In genomic region chr5:36153727-36154126, GRCh38 we compare ENCODE assay signal across 9 cellular contexts. TPM values are rescaled to one million over a fixed set of nuclear protein-coding genes. Genes with fewer than 3 reads are reported as not detected.
DNase-seq lines count a peak whose midpoint lies in the region; ATAC-seq and TF ChIP-seq lines count a peak whose summit lies in the region.
"Had no signal": no experiment of that assay in that cellular context is flagged by ENCODE, and none has a peak within 500 bp of the region (broad histone marks: within the 10 kb centered on the region; RNA-seq: fewer than 3 reads in every experiment).

No MANE protein-coding gene starts in this region.

- H3K36me3 ChIP-seq in cardiac muscle cell = peaks cover 20% of the 10 kb centered on the region
- H3K36me3 ChIP-seq in right atrium auricular region = peaks cover 7% of the 10 kb centered on the region
- H3K36me3 ChIP-seq in hepatocyte (replicated peaks; ENCODE audit: insufficient read depth, low read depth) = no peaks in the 10 kb centered on the region

- H3K4me2 ChIP-seq in hepatocyte = peak overlapping the region; percentile 88

- H3K27ac ChIP-seq in cardiac muscle cell (peak overlapping the region; percentile 38), right atrium auricular region (no peak overlapping the region), hepatocyte (peak overlapping the region; percentile 72)

- H3K79me2 ChIP-seq in hepatocyte = peaks cover 76% of the 10 kb centered on the region

- H4K20me1 ChIP-seq in hepatocyte (ENCODE audit: insufficient read depth, poor library complexity, severe bottlenecking) = no peaks in the 10 kb centered on the region

- peak overlapping the region; percentile 6 for H3K27ac Mint-ChIP-seq in T-helper 17 cell
- peak overlapping the region in 1 of 2 donors; percentile 5 for H3K27ac Mint-ChIP-seq in stimulated activated naive CD8-positive, alpha-beta T cell treated with anti-CD3 and anti-CD28 coated beads, Interleukin-15, amount 100 ng/mL, for 72 hours

- no peak for DNase-seq in cardiac muscle cell (ENCODE audit: low read depth in 1 of 2, low spot score in 1 of 2)
- no peak for DNase-seq in right atrium auricular region (ENCODE audit: low spot score)
- DNase-seq in T-helper 17 cell = no peak
- DNase-seq in hepatocyte (ENCODE audit: low spot score) = no peak
- DNase-seq in stimulated activated naive CD8-positive, alpha-beta T cell treated with anti-CD3 and anti-CD28 coated beads, Interleukin-15, amount 100 ng/mL, for 72 hours = no peak
- no peak for DNase-seq in activated CD4-positive, CD25-positive, alpha-beta regulatory T cell treated with anti-CD3 and anti-CD28 coated beads, Interleukin-2, amount 50 U/mL, for 72 hours
- DNase-seq in stimulated activated CD4-positive, alpha-beta T cell treated with anti-CD3 and anti-CD28 coated beads, Interleukin-4, amount 100 ng/mL, for 4 hours = no peak
- DNase-seq: NCI-H2227 treated with DMSO at 0.1 percent for 48 hours had no signal

- H3K27me3 ChIP-seq in cardiac muscle cell = no peaks in the 10 kb centered on the region
- H3K27me3 ChIP-seq in right atrium auricular region = no peaks in the 10 kb centered on the region
- H3K27me3 ChIP-seq in hepatocyte = no peaks in the 10 kb centered on the region

- H3K9me3 ChIP-seq in cardiac muscle cell (ENCODE audit: low read depth) (no peaks in the 10 kb centered on the region), right atrium auricular region (no peaks in the 10 kb centered on the region), T-helper 17 cell (ENCODE audit: control insufficient read depth, low read length, poor library complexity, severe bottlenecking) (no peaks in the 10 kb centered on the region), hepatocyte (ENCODE audit: low read depth) (no peaks in the 10 kb centered on the region)

- peak overlapping the region; percentile 84 for H3K4me3 ChIP-seq in cardiac muscle cell
- H3K4me3 ChIP-seq in right atrium auricular region = no peak overlapping the region
- no peak overlapping the region for H3K4me3 ChIP-seq in hepatocyte

- peaks cover 7% of the 10 kb centered on the region for H3K36me3 Mint-ChIP-seq in T-helper 17 cell (ENCODE audit: low read depth)

- ATAC-seq in T-helper 17 cell (no peak), GM21360 (IDR thresholded peaks at IDR 0.05; ENCODE audit: unreplicated experiment) (no peak)
- ATAC-seq in stimulated activated naive CD8-positive, alpha-beta T cell treated with anti-CD3 and anti-CD28 coated beads, Interleukin-15, amount 100 ng/mL, for 72 hours = no peak

- H3K4me1 Mint-ChIP-seq in T-helper 17 cell = peaks cover 35% of the 10 kb centered on the region
- H3K4me1 Mint-ChIP-seq in stimulated activated naive CD8-positive, alpha-beta T cell treated with anti-CD3 and anti-CD28 coated beads, Interleukin-15, amount 100 ng/mL, for 72 hours = peaks cover 74% of the 10 kb centered on the region

- no peaks in the 10 kb centered on the region for H3K9me2 ChIP-seq in hepatocyte (replicated peaks; ENCODE audit: insufficient read depth)

- H3K9me3 Mint-ChIP-seq in stimulated activated naive CD8-positive, alpha-beta T cell treated with anti-CD3 and anti-CD28 coated beads, Interleukin-15, amount 100 ng/mL, for 72 hours = no peaks in the 10 kb centered on the region

- H3K4me1 ChIP-seq in cardiac muscle cell (ENCODE audit: low read depth) (peaks cover 49% of the 10 kb centered on the region), right atrium auricular region (peaks cover 0 to 45% of the 10 kb centered on the region in 2 donors), hepatocyte (ENCODE audit: insufficient read depth) (peaks cover 52% of the 10 kb centered on the region)

- TF ChIP-seq CTCF in cardiac muscle cell (IDR thresholded peaks at IDR 0.05; ENCODE audit: low read depth, low read length) (no peak), right atrium auricular region (IDR thresholded peaks at IDR 0.05) (no peak), hepatocyte (IDR thresholded peaks at IDR 0.05; ENCODE audit: poor library complexity) (no peak)

- WGBS in hepatocyte (ENCODE audit: low lambda C conversion rate, missing lambda C conversion rate) = 38% methylated on average over 4 of the region's 4 CpGs

- no peaks in the 10 kb centered on the region for H3K27me3 Mint-ChIP-seq in T-helper 17 cell
- no peaks in the 10 kb centered on the region for H3K27me3 Mint-ChIP-seq in stimulated activated naive CD8-positive, alpha-beta T cell treated with anti-CD3 and anti-CD28 coated beads, Interleukin-15, amount 100 ng/mL, for 72 hours

- H2AFZ ChIP-seq in hepatocyte = no peak overlapping the region

- H3K4me3 Mint-ChIP-seq in T-helper 17 cell = peak overlapping the region; percentile 77
- H3K4me3 Mint-ChIP-seq in stimulated activated naive CD8-positive, alpha-beta T cell treated with anti-CD3 and anti-CD28 coated beads, Interleukin-15, amount 100 ng/mL, for 72 hours = peak overlapping the region; percentile 49 to 91

RNA-seq across cellular contexts. Expression of gene SKP2, which starts 1.8 kb away (rescaled TPM):
- total RNA-seq in cardiac muscle cell = 36.1 and 57.5 TPM in 2 replicates
- polyA plus RNA-seq in cardiac muscle cell = 30.3 and 38.0 TPM in 2 replicates
- 1 to 10 TPM; 3.7 to 5.0 TPM for total RNA-seq in right atrium auricular region
- total RNA-seq in T-helper 17 cell = 10 to 100 TPM; 10.4 to 10.8 TPM
- 97.5 and 103 TPM in 2 replicates for total RNA-seq in hepatocyte
- polyA plus RNA-seq in hepatocyte = 55.5 and 64.6 TPM in 2 replicates

RNA-seq across cellular contexts. Expression of gene LMBRD2, which starts 2.0 kb away (rescaled TPM):
- total RNA-seq in cardiac muscle cell (9.3 and 15.6 TPM in 2 replicates), right atrium auricular region (10 to 100 TPM; 10.5 to 19.9 TPM), T-helper 17 cell (10 to 100 TPM in 1 of 2 donors, 1 to 10 TPM in 1; 5.9 to 10.7 TPM), hepatocyte (26.9 and 27.9 TPM in 2 replicates)
- polyA plus RNA-seq in cardiac muscle cell (3.9 and 5.4 TPM in 2 replicates), hepatocyte (3.2 and 4.5 TPM in 2 replicates)

Comparison
In these comparisons a context has a peak if more than half of its experiments do, and no peak if none do; other contexts are left out.
1. H3K27ac ChIP-seq: peak in cardiac muscle cell (single experiment) and hepatocyte (single experiment); none in right atrium auricular region (0 of 2).